9 cellular contexts compared by ENCODE assay signal in the genomic region with DNA sequence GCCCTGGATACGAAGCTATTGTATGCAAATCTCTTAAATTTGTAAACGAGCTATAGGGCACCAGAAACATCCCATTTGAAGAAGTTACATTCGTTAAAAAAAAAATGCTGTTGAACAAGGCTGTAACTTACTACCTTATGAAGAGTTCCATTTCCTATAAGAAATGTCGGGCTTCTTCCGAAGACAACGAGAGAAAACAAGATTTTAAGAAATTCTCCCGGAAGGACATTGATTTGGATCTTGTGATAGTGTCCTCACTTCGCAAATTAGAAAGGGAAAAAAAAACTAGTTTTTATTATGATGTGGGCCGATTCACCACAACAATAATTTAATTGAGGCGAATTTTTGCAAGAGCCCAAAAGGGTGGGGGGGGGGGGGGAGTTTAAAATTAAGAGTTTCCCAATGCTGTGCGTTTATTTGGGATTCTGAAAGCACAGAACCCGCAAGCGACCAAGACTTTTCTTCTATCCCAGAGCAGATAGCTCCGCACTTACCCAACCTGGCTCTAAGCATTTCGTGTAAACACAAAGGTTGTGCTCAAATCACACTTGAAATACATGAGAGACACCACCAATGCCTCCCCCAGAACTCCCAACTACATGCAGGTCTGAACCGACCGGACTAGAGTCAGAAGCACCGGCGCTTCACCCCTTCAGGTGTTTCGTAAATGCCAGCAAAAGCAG. TPM values are rescaled to one million over a fixed set of nuclear protein-coding genes. Genes with fewer than 3 reads are reported as not detected.
DNase-seq lines count a peak whose midpoint lies in the region; ATAC-seq, FAIRE-seq and TF ChIP-seq lines count a peak whose summit lies in the region.
"Had no signal": no experiment of that assay in that cellular context is flagged by ENCODE, and none has a peak within 500 bp of the region (broad histone marks: within the 10 kb centered on the region; RNA-seq: fewer than 3 reads in every experiment).

No MANE protein-coding gene starts in this region.

- peaks cover 3 to 25% of the 10 kb centered on the region in 2 donors for H3K27me3 ChIP-seq in right atrium auricular region
- H3K27me3 ChIP-seq in muscle layer of duodenum (ENCODE audit: low read depth, low read length): peaks cover 51% of the 10 kb centered on the region

- H3K4me3 ChIP-seq in right atrium auricular region (peak overlapping the region in 1 of 2 donors; percentile 56), muscle layer of duodenum (ENCODE audit: low read depth in 1 of 2, low read length in 2 of 2) (peak overlapping the region; percentile 48 to 75)

- intact Hi-C loops in Right ventricle myocardium inferior (cut with DNase I): loop anchor here (2.0 to 10.0 kb wide), 3 partner anchors 153 to 425 kb away; no protein-coding TSS in a partner anchor

- H3K27ac ChIP-seq in right atrium auricular region (peak overlapping the region; percentile 66 to 72), cingulate gyrus (ENCODE audit: low read depth, low read length) (peak overlapping the region; percentile 69), muscle layer of duodenum (ENCODE audit: low read length) (peak overlapping the region; percentile 69)

- no peaks in the 10 kb centered on the region for H3K36me3 ChIP-seq in right atrium auricular region
- no peaks in the 10 kb centered on the region for H3K36me3 ChIP-seq in muscle layer of duodenum (ENCODE audit: control insufficient read depth in 1 of 2, insufficient read depth in 2 of 2, low read length in 2 of 2)

- no peak for TF ChIP-seq CTCF in right atrium auricular region (IDR thresholded peaks at IDR 0.05)

- H3K4me1 ChIP-seq in right atrium auricular region (peaks cover 0 to 76% of the 10 kb centered on the region in 2 donors), muscle layer of duodenum (ENCODE audit: control insufficient read depth in 1 of 2, insufficient read depth in 2 of 2, low read length in 2 of 2) (peaks cover 6 to 63% of the 10 kb centered on the region in 2 donors)

- H3K9me3 ChIP-seq in right atrium auricular region (no peaks in the 10 kb centered on the region), muscle layer of duodenum (ENCODE audit: control insufficient read depth in 1 of 2, low read length in 2 of 2) (no peaks in the 10 kb centered on the region)

- FAIRE-seq in H54 (lab: Jason Lieb, UNC): no peak

- no peak for ATAC-seq in Right ventricle myocardium inferior
- no peak for ATAC-seq in GM21737 (IDR thresholded peaks at IDR 0.05; ENCODE audit: unreplicated experiment)

- TF ChIP-seq POLR2A in H54 (IDR thresholded peaks at IDR 0.05; ENCODE audit: low read depth, low read length): no peak

- no peak for DNase-seq in right atrium auricular region (ENCODE audit: low spot score)
- no peak for DNase-seq in Right ventricle myocardium inferior (ENCODE audit: missing footprints)
- no peak for DNase-seq in stimulated activated CD4-positive, alpha-beta T cell treated with anti-CD3 and anti-CD28 coated beads, Interleukin-4, amount 100 ng/mL, for 4 hours
- no peak for DNase-seq in H54 (ENCODE audit: insufficient read length, low spot score)
- no peak for DNase-seq in stimulated activated CD4-positive, alpha-beta T cell treated with anti-CD3 and anti-CD28 coated beads, Interleukin-2, amount 100 ng/mL, for 48 hours

RNA-seq across cellular contexts. Expression of a gene that starts 1.4 kb away (rescaled TPM):
- total RNA-seq in right atrium auricular region (10 to 100 TPM in 1 of 2 donors, 1 to 10 TPM in 1; 7.0 to 20.6 TPM), Right ventricle myocardium inferior (13.8 TPM)
- total RNA-seq: CD4-positive, CD25-positive, alpha-beta regulatory T cell had no signal
